In genomic region chr5:149610583-149611250, GRCh38 we compare ENCODE assay signal across 17 cellular contexts. TPM values are rescaled to one million over a fixed set of nuclear protein-coding genes. Genes with fewer than 3 reads are reported as not detected.
A peak's percentile ranks its signal among the peaks of the same experiment; 100 is the strongest.
DNase-seq lines count a peak whose midpoint lies in the region; ATAC-seq and TF ChIP-seq lines count a peak whose summit lies in the region.
"Had no signal": no experiment of that assay in that cellular context is flagged by ENCODE, and none has a peak within 500 bp of the region (broad histone marks: within the 10 kb centered on the region; RNA-seq: fewer than 3 reads in every experiment).

No MANE protein-coding gene starts in this region.

- no peak overlapping the region for H3K9ac ChIP-seq in IMR-90 (ENCODE audit: low read depth, low read length)
- H3K9ac ChIP-seq in mucosa of rectum (ENCODE audit: low read depth in 1 of 2, low read length in 2 of 2), result peak overlapping the region in 1 of 2 donors; percentile 6

- H3K56ac ChIP-seq in IMR-90 (ENCODE audit: extremely low read depth, insufficient read depth, low read length), result no peak overlapping the region

- no peak for TF ChIP-seq POLR2A in IMR-90 (IDR thresholded peaks at IDR 0.05; ENCODE audit: low read depth, low read length)
- TF ChIP-seq POLR2A in body of pancreas (IDR thresholded peaks at IDR 0.05), result no peak

- H4K8ac ChIP-seq in IMR-90 (ENCODE audit: low read depth in 2 of 2, low read length in 2 of 2), result peak overlapping the region in 1 of 2 experiments; percentile 48; a peak in 1 of 4 replicates

- peak overlapping the region; percentile 18 for H2BK5ac ChIP-seq in IMR-90 (ENCODE audit: low read depth, low read length, poor library complexity, severe bottlenecking)

- H2BK20ac ChIP-seq in IMR-90 (ENCODE audit: low read depth, low read length), result no peak overlapping the region

- BruUV-seq in IMR-90 (replicated peaks; lab: Mats Ljungman, UMichigan), result no TSS peak

- H3K23ac ChIP-seq in IMR-90 (ENCODE audit: low read depth, low read length), result peak overlapping the region; percentile 37; the same call in 1 of the 2 replicates

- peak overlapping the region; percentile 54; the same call in 1 of the 2 replicates for H2AK5ac ChIP-seq in IMR-90 (ENCODE audit: low read depth, low read length)

- no peaks in the 10 kb centered on the region for H4K20me1 ChIP-seq in IMR-90 (ENCODE audit: insufficient read depth, low read length)

- WGBS in IMR-90 (ENCODE audit: extremely low coverage in 2 of 2, insufficient read length in 1 of 2), 2 experiments, result no CpG with 5 or more reads among the region's 4 CpGs
- WGBS in body of pancreas, 2 donors, result 92 to 96% methylated on average over 4 of the region's 4 CpGs

- H3K27ac Mint-ChIP-seq in activated CD4-positive, alpha-beta T cell treated with anti-CD3 and anti-CD28 coated beads for 36 hours, result no peak overlapping the region
- H3K27ac Mint-ChIP-seq: H9; stimulated activated naive B cell treated with anti-CD40 and anti-IgM and Interleukin-4, amounts not matched to agents 10 μg/mL and 1 μg/mL and 100 μg/mL, for 72 hours had no signal

- H3K36me3 Mint-ChIP-seq in activated CD4-positive, alpha-beta T cell treated with anti-CD3 and anti-CD28 coated beads for 36 hours (ENCODE audit: low read depth), result no peaks in the 10 kb centered on the region
- H3K36me3 Mint-ChIP-seq: stimulated activated naive B cell treated with anti-CD40 and anti-IgM and Interleukin-4, amounts not matched to agents 10 μg/mL and 1 μg/mL and 100 μg/mL, for 72 hours had no signal

- H3K4me3 Mint-ChIP-seq in activated CD4-positive, alpha-beta T cell treated with anti-CD3 and anti-CD28 coated beads for 36 hours, result no peak overlapping the region
- H3K4me3 Mint-ChIP-seq: H9; stimulated activated naive B cell treated with anti-CD40 and anti-IgM and Interleukin-4, amounts not matched to agents 10 μg/mL and 1 μg/mL and 100 μg/mL, for 72 hours had no signal

- H3K9me3 Mint-ChIP-seq in activated CD4-positive, alpha-beta T cell treated with anti-CD3 and anti-CD28 coated beads for 36 hours (ENCODE audit: low read depth), result no peaks in the 10 kb centered on the region
- H3K9me3 Mint-ChIP-seq: stimulated activated naive B cell treated with anti-CD40 and anti-IgM and Interleukin-4, amounts not matched to agents 10 μg/mL and 1 μg/mL and 100 μg/mL, for 72 hours had no signal

- H3K9me1 ChIP-seq in IMR-90 (ENCODE audit: insufficient read depth, low read length), result peaks cover 12% of the 10 kb centered on the region

- H3K14ac ChIP-seq in IMR-90 (replicated peaks; ENCODE audit: low read depth, low read length), result 0 out of 2 replicates have a peak overlapping the region, but pooled peaks have one; percentile 46

- H3K27me3 ChIP-seq in IMR-90 (ENCODE audit: control insufficient read depth, insufficient read depth, low read length) (no peaks in the 10 kb centered on the region), mucosa of rectum (ENCODE audit: control insufficient read depth in 2 of 2, insufficient read depth in 2 of 2, low read length in 2 of 2) (no peaks in the 10 kb centered on the region), body of pancreas (no peaks in the 10 kb centered on the region)
- H3K27me3 ChIP-seq: MG63 had no signal

- H2AFZ ChIP-seq in IMR-90 (replicated peaks; ENCODE audit: low read length, poor library complexity), result peak overlapping the region; percentile 2

- dilution Hi-C loops in IMR-90 (cut with HindIII; ENCODE audit: low sequenced_read_pairs, unreplicated experiment), result no loop called here

- no peak overlapping the region for H4K5ac ChIP-seq in IMR-90 (ENCODE audit: low read depth, low read length)

- CTCF ChIA-PET in IMR-90 (lab: Yijun Ruan, JAX), result interaction anchor here (0.7 to 1.3 kb wide), 2 partner anchors 8 to 46 kb away, joined by 3 to 6 read pairs; no protein-coding TSS in a partner anchor
- CTCF ChIA-PET in activated CD4-positive, alpha-beta T cell treated with anti-CD3 and anti-CD28 coated beads for 36 hours (lab: Charles Lee), result interaction anchor here (0.7 to 1.7 kb wide), 3 partner anchors 24 to 57 kb away, joined by 3 to 5 read pairs (median 4); no protein-coding TSS in a partner anchor

- 0 out of 2 replicates have a peak overlapping the region, but pooled peaks have one; percentile 19 for H4K91ac ChIP-seq in IMR-90 (ENCODE audit: insufficient read depth, low read depth, low read length)

- H3K27ac ChIP-seq in IMR-90 (ENCODE audit: insufficient read depth, low read length), result peak overlapping the region; percentile 35; the same call in 1 of the 2 replicates
- H3K27ac ChIP-seq in caudate nucleus (ENCODE audit: low read depth, low read length), result peak overlapping the region; percentile 67
- peak overlapping the region; percentile 63 to 74 for H3K27ac ChIP-seq in mucosa of rectum (ENCODE audit: low read depth in 2 of 2, low read length in 2 of 2)
- peak overlapping the region; percentile 57 for H3K27ac ChIP-seq in substantia nigra (ENCODE audit: low read depth, low read length, poor library complexity, severe bottlenecking)
- no peak overlapping the region for H3K27ac ChIP-seq in body of pancreas

- ATAC-seq in IMR-90 (ENCODE audit: low read depth), result no peak
- no peak for ATAC-seq in activated CD4-positive, alpha-beta T cell treated with anti-CD3 and anti-CD28 coated beads for 36 hours
- no peak for ATAC-seq in body of pancreas
- ATAC-seq in omental fat pad (ENCODE audit: low FRiP score), result no peak
- ATAC-seq: activated CD4-positive, CD25-positive, alpha-beta regulatory T cell treated with anti-CD3 and anti-CD28 coated beads, Interleukin-2, amount 50 U/mL, for 24 hours; esophagus mucosa; stimulated activated naive B cell treated with anti-CD40 and anti-IgM and Interleukin-4, amounts not matched to agents 10 μg/mL and 1 μg/mL and 100 μg/mL, for 72 hours had no signal

- H3K18ac ChIP-seq in IMR-90 (ENCODE audit: low read depth, low read length), result no peak overlapping the region

- no peaks in the 10 kb centered on the region for H3K36me3 ChIP-seq in IMR-90 (ENCODE audit: control insufficient read depth, insufficient read depth, low read length)
- H3K36me3 ChIP-seq in mucosa of rectum (ENCODE audit: control insufficient read depth in 2 of 2, insufficient read depth in 2 of 2, low read length in 2 of 2), result peaks cover 5 to 12% of the 10 kb centered on the region in 2 donors
- peaks cover 4 to 10% of the 10 kb centered on the region in 2 donors for H3K36me3 ChIP-seq in body of pancreas (replicated peaks in 1 of 2; ENCODE audit: insufficient read depth in 1 of 2, low read depth in 2 of 2)
- H3K36me3 ChIP-seq: MG63 had no signal

- H2BK15ac ChIP-seq in IMR-90 (ENCODE audit: low read depth, low read length), result 0 out of 3 replicates have a peak overlapping the region, but pooled peaks have one; percentile 17

- TF ChIP-seq CTCF in IMR-90 (conservative IDR thresholded peaks at IDR 0.05; ENCODE audit: low read depth, low read length), result no peak
- TF ChIP-seq CTCF in body of pancreas (IDR thresholded peaks at IDR 0.05), result no peak
- no peak for TF ChIP-seq CTCF in omental fat pad (IDR thresholded peaks at IDR 0.05)

- H3K79me1 ChIP-seq in IMR-90 (ENCODE audit: low read depth in 1 of 2, low read length in 2 of 2), result peaks cover 0 to 3% of the 10 kb centered on the region in 2 experiments; a peak in 1 of 4 replicates

- in situ Hi-C loops in IMR-90 (cut with MboI; ENCODE audit: low sequenced_read_pairs), result no loop called here

- H3K9me3 ChIP-seq in IMR-90 (ENCODE audit: control insufficient read depth, insufficient read depth, low read length), result no peaks in the 10 kb centered on the region
- H3K9me3 ChIP-seq in mucosa of rectum (ENCODE audit: control insufficient read depth in 2 of 2, low read length in 2 of 2), result no peaks in the 10 kb centered on the region
- H3K9me3 ChIP-seq in body of pancreas, result no peaks in the 10 kb centered on the region

- peak overlapping the region; percentile 36 for H3K4me2 ChIP-seq in IMR-90 (ENCODE audit: low read depth, low read length)

- no peak for DNase-seq in IMR-90
- DNase-seq in caudate nucleus (lab: John Stamatoyannopoulos, UW), result no peak
- DNase-seq in substantia nigra (lab: John Stamatoyannopoulos, UW), result no peak
- no peak for DNase-seq in ureter (ENCODE audit: low spot score)
- no peak for DNase-seq in activated CD4-positive, alpha-beta T cell treated with anti-CD3 and anti-CD28 coated beads for 36 hours
- no peak for DNase-seq in body of pancreas
- DNase-seq in omental fat pad (ENCODE audit: low spot score), result no peak
- DNase-seq: activated gamma-delta T cell treated with Interleukin-2 at 50 U/mL for 16 hours; aorta; glutamatergic neuron; H9; NCI-H187 treated with DMSO at 0.1 percent for 48 hours; stimulated activated naive B cell treated with anti-CD40 and anti-IgM and Interleukin-4, amounts not matched to agents 10 μg/mL and 1 μg/mL and 100 μg/mL, for 72 hours had no signal

- H3K27me3 Mint-ChIP-seq in activated CD4-positive, alpha-beta T cell treated with anti-CD3 and anti-CD28 coated beads for 36 hours, result no peaks in the 10 kb centered on the region

- intact Hi-C loops in IMR-90 (cut with micrococcal nuclease), result no loop called here
- intact Hi-C loops in activated CD4-positive, alpha-beta T cell treated with anti-CD3 and anti-CD28 coated beads for 36 hours (cut with DNase I, micrococcal nuclease), result no loop called here
- intact Hi-C loops in body of pancreas (cut with DNase I), result no loop called here

- H2BK120ac ChIP-seq in IMR-90 (ENCODE audit: low read depth, low read length), result peak overlapping the region; percentile 20; the same call in 1 of the 2 replicates

- POLR2A ChIA-PET in IMR-90 (lab: Charles Lee; ENCODE audit: unreplicated experiment), result interaction anchor here (0.5 kb wide), 1 partner anchor 80 kb away, joined by 13 read pairs; no protein-coding TSS in a partner anchor
- POLR2A ChIA-PET in activated CD4-positive, alpha-beta T cell treated with anti-CD3 and anti-CD28 coated beads for 36 hours (lab: Charles Lee), result no interaction called here

- H3K4me1 ChIP-seq in IMR-90 (ENCODE audit: control insufficient read depth, insufficient read depth, low read length) (peaks cover 8% of the 10 kb centered on the region), mucosa of rectum (ENCODE audit: control insufficient read depth in 2 of 2, insufficient read depth in 2 of 2, low read length in 2 of 2) (peaks cover 23 to 41% of the 10 kb centered on the region in 2 donors), body of pancreas (no peaks in the 10 kb centered on the region)

- peak overlapping the region; percentile 8 for H2AK9ac ChIP-seq in IMR-90 (replicated peaks; ENCODE audit: low read depth, low read length, poor library complexity)

- no peak overlapping the region for H3K4me3 ChIP-seq in IMR-90 (ENCODE audit: insufficient read depth, low read depth, low read length)
- no peak overlapping the region for H3K4me3 ChIP-seq in mucosa of rectum (ENCODE audit: low read length in 2 of 2)
- H3K4me3 ChIP-seq in body of pancreas, result no peak overlapping the region
- H3K4me3 ChIP-seq: MG63 had no signal

- H3K4me1 Mint-ChIP-seq in activated CD4-positive, alpha-beta T cell treated with anti-CD3 and anti-CD28 coated beads for 36 hours, result peaks cover 6% of the 10 kb centered on the region

- H3K4ac ChIP-seq in IMR-90 (ENCODE audit: low read depth, low read length), result peak overlapping the region; percentile 42

- TF ChIP-seq RAD21 in IMR-90 (IDR thresholded peaks at IDR 0.05; ENCODE audit: low read length), result no peak

RNA-seq across cellular contexts. Expression of gene ARHGEF37, which starts 29.4 kb away (rescaled TPM):
- 0.28 and 0.54 TPM in 2 replicates for total RNA-seq in IMR-90 (2012; rRNA removed)
- 0.39 and 0.42 TPM in 2 replicates for polyA plus RNA-seq in IMR-90 (2012; rRNA removed)
- polyA plus RNA-seq in IMR-90 (2012; cell fraction: cytosol; rRNA removed), result 0.15 and 0.37 TPM in 2 replicates
- polyA plus RNA-seq in IMR-90 (2012; cell fraction: nucleus; rRNA removed; ENCODE audit: low replicate concordance), result 0.74 and 1.1 TPM in 2 replicates
- 11.9 TPM for total RNA-seq in ureter
- 1 to 10 TPM; 1.7 to 2.1 TPM for total RNA-seq in activated CD4-positive, alpha-beta T cell treated with anti-CD3 and anti-CD28 coated beads for 36 hours
- total RNA-seq in body of pancreas, result 10 to 100 TPM in 1 of 2 donors, 1 to 10 TPM in 1; 5.9 to 14.0 TPM
- 1 to 10 TPM; 3.1 to 8.5 (median 4.6) TPM for total RNA-seq in omental fat pad

RNA-seq across cellular contexts. Expression of gene CSNK1A1, which starts 59.5 kb away (rescaled TPM):
- total RNA-seq in IMR-90 (2012; rRNA removed) (419 and 573 TPM in 2 replicates), ureter (381 TPM), body of pancreas (10 to 100 TPM; 82.4 to 85.4 TPM), omental fat pad (100 to 1,000 TPM; 181 to 292 (median 209) TPM)
- 112 and 140 TPM in 2 replicates for polyA plus RNA-seq in IMR-90 (2012; rRNA removed)
- polyA plus RNA-seq in IMR-90 (2012; cell fraction: cytosol; rRNA removed), result 64.4 and 68.9 TPM in 2 replicates
- polyA plus RNA-seq in IMR-90 (2012; cell fraction: nucleus; rRNA removed; ENCODE audit: low replicate concordance), result 56.7 and 85.2 TPM in 2 replicates
- 100 to 1,000 TPM; 169 to 203 TPM for total RNA-seq in activated CD4-positive, alpha-beta T cell treated with anti-CD3 and anti-CD28 coated beads for 36 hours

Comparison
In these comparisons a context has a peak if more than half of its experiments do, and no peak if none do; other contexts are left out.
1. H3K27ac ChIP-seq: peak in IMR-90 (single experiment), caudate nucleus (single experiment), mucosa of rectum (2 of 2) and substantia nigra (single experiment); none in body of pancreas (0 of 4).